In the genomic region with DNA sequence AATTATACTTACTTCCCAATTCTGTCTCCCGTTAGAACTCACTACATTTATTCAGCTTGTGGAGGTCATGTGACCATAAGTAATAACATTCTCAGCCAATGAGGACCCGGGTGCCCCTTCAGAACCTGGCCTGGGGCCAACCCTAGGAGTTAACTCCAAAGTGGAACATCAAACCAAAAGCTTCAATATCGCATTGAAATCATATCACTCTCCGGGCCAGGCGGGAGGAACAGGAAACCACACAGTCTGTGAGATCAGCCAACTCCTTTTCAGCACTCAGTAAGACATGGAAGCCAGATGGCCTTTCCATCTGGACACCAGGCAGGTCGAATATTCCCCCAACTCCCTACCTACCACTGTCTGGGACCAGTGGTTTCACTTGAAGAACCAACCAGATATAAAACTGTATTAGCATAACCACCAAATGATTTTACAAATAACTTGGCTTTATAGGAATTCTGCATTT, we compare ENCODE assay signal across 10 cellular contexts. TPM values are rescaled to one million over a fixed set of nuclear protein-coding genes. Genes with fewer than 3 reads are reported as not detected.
DNase-seq lines count a peak whose midpoint lies in the region; ATAC-seq and TF ChIP-seq lines count a peak whose summit lies in the region.
"Had no signal": no experiment of that assay in that cellular context is flagged by ENCODE, and none has a peak within 500 bp of the region (broad histone marks: within the 10 kb centered on the region; RNA-seq: fewer than 3 reads in every experiment).

No MANE protein-coding gene starts in this region.

- peaks cover 65 to 75% (median 73%) of the 10 kb centered on the region in 3 donors for H3K4me1 Mint-ChIP-seq in CD8-positive, alpha-beta memory T cell
- peaks cover 74% of the 10 kb centered on the region for H3K4me1 Mint-ChIP-seq in nephron

- H3K9me3 Mint-ChIP-seq in CD8-positive, alpha-beta memory T cell: no peaks in the 10 kb centered on the region
- H3K9me3 Mint-ChIP-seq in nephron: no peaks in the 10 kb centered on the region

- peaks cover 0 to 6% (median 2%) of the 10 kb centered on the region in 3 donors for H3K36me3 Mint-ChIP-seq in CD8-positive, alpha-beta memory T cell
- peaks cover 33% of the 10 kb centered on the region for H3K36me3 Mint-ChIP-seq in nephron (ENCODE audit: low read depth)

- H3K27ac ChIP-seq in CD8-positive, alpha-beta memory T cell (ENCODE audit: low read depth, low read length): peak overlapping the region; percentile 22
- H3K27ac ChIP-seq: PC-9 had no signal

- no peak for TF ChIP-seq CTCF in choroid plexus epithelial cell (conservative IDR thresholded peaks at IDR 0.05; ENCODE audit: low read depth, low read length)
- no peak for TF ChIP-seq CTCF in nephron (IDR thresholded peaks at IDR 0.05; ENCODE audit: unreplicated experiment in 3 of 3)

- peak overlapping the region in 7 of 8 donors; percentile 7 to 91 (median 46) for H3K27ac Mint-ChIP-seq in CD8-positive, alpha-beta memory T cell
- peak overlapping the region; percentile 2 to 66 (median 41) for H3K27ac Mint-ChIP-seq in nephron

- H3K4me1 ChIP-seq in CD8-positive, alpha-beta memory T cell (ENCODE audit: insufficient read depth, low read length): peaks cover 40% of the 10 kb centered on the region

- no peak overlapping the region for H3K4me3 ChIP-seq in CD8-positive, alpha-beta memory T cell (ENCODE audit: low read length)
- no peak overlapping the region for H3K4me3 ChIP-seq in choroid plexus epithelial cell (ENCODE audit: low read depth, low read length)
- H3K4me3 ChIP-seq: PC-9 had no signal

- DNase-seq in CD8-positive, alpha-beta memory T cell: no peak
- DNase-seq in NCI-H2171 (lab: John Stamatoyannopoulos, UW): peak; percentile 77
- DNase-seq in choroid plexus epithelial cell (ENCODE audit: low read depth): peak; percentile 97
- DNase-seq in activated gamma-delta T cell treated with Interleukin-2 at 50 U/mL for 16 hours: no peak
- no peak for DNase-seq in SHP77 treated with DMSO at 0.1 percent for 48 hours (lab: John Stamatoyannopoulos, UW)
- DNase-seq: activated naive CD4-positive, alpha-beta T cell; PC-9 had no signal

- H3K27me3 ChIP-seq in CD8-positive, alpha-beta memory T cell (ENCODE audit: insufficient read depth, low read length, poor library complexity, severe bottlenecking): no peaks in the 10 kb centered on the region

- H3K27me3 Mint-ChIP-seq in CD8-positive, alpha-beta memory T cell: peaks cover 0 to 2% of the 10 kb centered on the region in 2 donors
- H3K27me3 Mint-ChIP-seq in nephron (ENCODE audit: low read depth): no peaks in the 10 kb centered on the region

- CTCF ChIA-PET in CD8-positive, alpha-beta memory T cell (lab: Charles Lee): interaction anchor here (1.7 kb wide), 1 partner anchor 93 kb away, joined by 4 read pairs; no protein-coding TSS in a partner anchor

- H3K9me3 ChIP-seq in CD8-positive, alpha-beta memory T cell (ENCODE audit: low read length): no peaks in the 10 kb centered on the region

- no peaks in the 10 kb centered on the region for H3K36me3 ChIP-seq in CD8-positive, alpha-beta memory T cell (ENCODE audit: insufficient read depth, low read length)

- peak overlapping the region in 3 of 7 donors; percentile 5 to 58 (median 40) for H3K4me3 Mint-ChIP-seq in CD8-positive, alpha-beta memory T cell
- H3K4me3 Mint-ChIP-seq in nephron: peak overlapping the region; percentile 2 to 57 (median 3)

- no peak for ATAC-seq in GM19023 (IDR thresholded peaks at IDR 0.05; ENCODE audit: unreplicated experiment)
- no peak for ATAC-seq in HG02938 (IDR thresholded peaks at IDR 0.05; ENCODE audit: unreplicated experiment)

- POLR2A ChIA-PET in CD8-positive, alpha-beta memory T cell (lab: Charles Lee): no interaction called here

RNA-seq across cellular contexts. Expression of gene CREB3L2, which starts 5.5 kb away (rescaled TPM):
- 10 to 100 TPM; 23.9 to 25.0 TPM for total RNA-seq in CD8-positive, alpha-beta memory T cell
- polyA plus RNA-seq in CD8-positive, alpha-beta memory T cell: 12.5 TPM

Comparison
In these comparisons a context has a peak if more than half of its experiments do, and no peak if none do; other contexts are left out.
1. DNase-seq: peak in NCI-H2171 (single experiment) and choroid plexus epithelial cell (single experiment); none in CD8-positive, alpha-beta memory T cell (0 of 5), activated gamma-delta T cell treated with Interleukin-2 at 50 U/mL for 16 hours (single experiment) and SHP77 treated with DMSO at 0.1 percent for 48 hours (single experiment).